In genomic region chr15:41848595-41848994, GRCh38 we compare ENCODE assay signal across 21 cellular contexts. TPM values are rescaled to one million over a fixed set of nuclear protein-coding genes. Genes with fewer than 3 reads are reported as not detected.
DNase-seq lines count a peak whose midpoint lies in the region; ATAC-seq and TF ChIP-seq lines count a peak whose summit lies in the region.
"Had no signal": no experiment of that assay in that cellular context is flagged by ENCODE, and none has a peak within 500 bp of the region (broad histone marks: within the 10 kb centered on the region; RNA-seq: fewer than 3 reads in every experiment).

No MANE protein-coding gene starts in this region.

- WGBS in esophagus, 2 donors, result 58 to 61% methylated on average over 9 of the region's 9 CpGs

- no peak overlapping the region for H3K4me3 ChIP-seq in esophagus (ENCODE audit: low read depth in 1 of 2, low read length in 2 of 2)
- no peak overlapping the region for H3K4me3 ChIP-seq in mucosa of descending colon
- H3K4me3 ChIP-seq: cardiac muscle cell, MG63, neural progenitor cell, thoracic aorta had no signal

- intact Hi-C loops in activated CD4-positive, alpha-beta T cell treated with anti-CD3 and anti-CD28 coated beads for 36 hours (cut with DNase I, micrococcal nuclease), result no loop called here
- intact Hi-C loops in mucosa of descending colon (cut with DNase I, micrococcal nuclease), result no loop called here

- peaks cover 12 to 55% of the 10 kb centered on the region in 2 donors for H3K36me3 ChIP-seq in esophagus (ENCODE audit: control insufficient read depth in 2 of 2, insufficient read depth in 2 of 2, low read length in 1 of 2)
- no peaks in the 10 kb centered on the region for H3K36me3 ChIP-seq in mucosa of descending colon (ENCODE audit: low read depth)
- H3K36me3 ChIP-seq: MG63, neural progenitor cell had no signal

- H3K27ac ChIP-seq in esophagus (ENCODE audit: low read depth in 2 of 2, low read length in 1 of 2), result peak overlapping the region; percentile 29 to 88
- H3K27ac ChIP-seq: cardiac muscle cell, neural progenitor cell, thoracic aorta had no signal

- no peaks in the 10 kb centered on the region for H3K9me3 ChIP-seq in esophagus (ENCODE audit: control insufficient read depth in 2 of 2, insufficient read depth in 1 of 2, low read depth in 1 of 2, low read length in 1 of 2)
- H3K9me3 ChIP-seq in mucosa of descending colon, result no peaks in the 10 kb centered on the region
- H3K9me3 ChIP-seq: MG63, thoracic aorta had no signal

- no peak for TF ChIP-seq CTCF in mucosa of descending colon (IDR thresholded peaks at IDR 0.05)

- peak overlapping the region; percentile 28 for H3K27ac Mint-ChIP-seq in activated CD4-positive, alpha-beta T cell treated with anti-CD3 and anti-CD28 coated beads for 36 hours
- no peak overlapping the region for H3K27ac Mint-ChIP-seq in activated CD4-positive, alpha-beta T cell treated with anti-CD3 and anti-CD28 coated beads, Interleukin-2, amount 10 ng/mL, durations not matched to agents 7 days and 5 days
- H3K27ac Mint-ChIP-seq: B cell, neural progenitor cell had no signal

- H3K27me3 Mint-ChIP-seq in activated CD4-positive, alpha-beta T cell treated with anti-CD3 and anti-CD28 coated beads for 36 hours, result no peaks in the 10 kb centered on the region
- no peaks in the 10 kb centered on the region for H3K27me3 Mint-ChIP-seq in activated CD4-positive, alpha-beta T cell treated with anti-CD3 and anti-CD28 coated beads, Interleukin-2, amount 10 ng/mL, durations not matched to agents 7 days and 5 days
- H3K27me3 Mint-ChIP-seq: B cell had no signal

- peaks cover 6 to 22% of the 10 kb centered on the region in 2 donors for H3K4me1 ChIP-seq in esophagus (ENCODE audit: control insufficient read depth in 2 of 2, insufficient read depth in 2 of 2, low read length in 1 of 2)
- H3K4me1 ChIP-seq in mucosa of descending colon (ENCODE audit: low read depth), result no peaks in the 10 kb centered on the region
- H3K4me1 ChIP-seq: neural progenitor cell had no signal

- H3K27me3 ChIP-seq in esophagus (ENCODE audit: control insufficient read depth in 1 of 2, insufficient read depth in 2 of 2, low read length in 2 of 2), result no peaks in the 10 kb centered on the region
- H3K27me3 ChIP-seq: cardiac muscle cell, MG63, neural progenitor cell had no signal

- DNase-seq in activated CD4-positive, alpha-beta T cell treated with anti-CD3 and anti-CD28 coated beads for 36 hours, result peak; percentile 77
- no peak for DNase-seq in activated CD4-positive, alpha-beta T cell treated with anti-CD3 and anti-CD28 coated beads, Interleukin-2, amount 10 ng/mL, durations not matched to agents 7 days and 5 days
- peak; percentile 44 for DNase-seq in OCI-M1 (lab: John Stamatoyannopoulos, UW)
- DNase-seq in stimulated activated CD4-positive, alpha-beta T cell treated with anti-CD3 and anti-CD28 coated beads, Interleukin-4, amount 100 ng/mL, for 24 hours, result peak; percentile 46
- no peak for DNase-seq in activated gamma-delta T cell (lab: John Stamatoyannopoulos, UW)
- DNase-seq in SW 1271 (lab: John Stamatoyannopoulos, UW), result no peak
- DNase-seq in mucosa of descending colon, result no peak
- DNase-seq: 8988T; MG63; NCI-H187; NCI-H446; NK-92 treated with Interleukin-12 subunit alpha and Interleukin-12 subunit beta, amount 100 ng/mL, for 24 hours had no signal

- CTCF ChIA-PET in activated CD4-positive, alpha-beta T cell treated with anti-CD3 and anti-CD28 coated beads for 36 hours (lab: Charles Lee), result no interaction called here
- CTCF ChIA-PET in activated CD4-positive, alpha-beta T cell treated with anti-CD3 and anti-CD28 coated beads, Interleukin-2, amount 10 ng/mL, durations not matched to agents 7 days and 5 days (lab: Charles Lee), result no interaction called here

- ATAC-seq in activated CD4-positive, alpha-beta T cell treated with anti-CD3 and anti-CD28 coated beads for 36 hours, result peak; percentile 69
- ATAC-seq in mucosa of descending colon, result no peak
- ATAC-seq: HepG2, left lobe of liver, SK-N-SH treated with all-trans-retinoic acid at 6 μM for 48 hours had no signal

- H3K4me1 Mint-ChIP-seq in activated CD4-positive, alpha-beta T cell treated with anti-CD3 and anti-CD28 coated beads for 36 hours, result peaks cover 6% of the 10 kb centered on the region
- H3K4me1 Mint-ChIP-seq in activated CD4-positive, alpha-beta T cell treated with anti-CD3 and anti-CD28 coated beads, Interleukin-2, amount 10 ng/mL, durations not matched to agents 7 days and 5 days, result no peaks in the 10 kb centered on the region
- H3K4me1 Mint-ChIP-seq: neural progenitor cell had no signal

- POLR2A ChIA-PET in activated CD4-positive, alpha-beta T cell treated with anti-CD3 and anti-CD28 coated beads for 36 hours (lab: Charles Lee), result interaction anchor here (1.7 kb wide), 1 partner anchor 17 kb away, joined by 4 read pairs; no protein-coding TSS in a partner anchor
- POLR2A ChIA-PET in activated CD4-positive, alpha-beta T cell treated with anti-CD3 and anti-CD28 coated beads, Interleukin-2, amount 10 ng/mL, durations not matched to agents 7 days and 5 days (lab: Charles Lee), result no interaction called here

- no peaks in the 10 kb centered on the region for H3K9me3 Mint-ChIP-seq in activated CD4-positive, alpha-beta T cell treated with anti-CD3 and anti-CD28 coated beads for 36 hours (ENCODE audit: low read depth)
- H3K9me3 Mint-ChIP-seq in activated CD4-positive, alpha-beta T cell treated with anti-CD3 and anti-CD28 coated beads, Interleukin-2, amount 10 ng/mL, durations not matched to agents 7 days and 5 days, result no peaks in the 10 kb centered on the region
- H3K9me3 Mint-ChIP-seq: neural progenitor cell had no signal

- H3K4me3 Mint-ChIP-seq in activated CD4-positive, alpha-beta T cell treated with anti-CD3 and anti-CD28 coated beads for 36 hours, result no peak overlapping the region
- H3K4me3 Mint-ChIP-seq in activated CD4-positive, alpha-beta T cell treated with anti-CD3 and anti-CD28 coated beads, Interleukin-2, amount 10 ng/mL, durations not matched to agents 7 days and 5 days, result no peak overlapping the region
- H3K4me3 Mint-ChIP-seq: B cell, neural progenitor cell had no signal

- peaks cover 6% of the 10 kb centered on the region for H3K36me3 Mint-ChIP-seq in activated CD4-positive, alpha-beta T cell treated with anti-CD3 and anti-CD28 coated beads for 36 hours (ENCODE audit: low read depth)
- H3K36me3 Mint-ChIP-seq in activated CD4-positive, alpha-beta T cell treated with anti-CD3 and anti-CD28 coated beads, Interleukin-2, amount 10 ng/mL, durations not matched to agents 7 days and 5 days (ENCODE audit: low read depth), result peaks cover 9% of the 10 kb centered on the region

RNA-seq across cellular contexts. Expression of gene PLA2G4B, which starts 9.9 kb away (rescaled TPM):
- total RNA-seq in activated CD4-positive, alpha-beta T cell treated with anti-CD3 and anti-CD28 coated beads for 36 hours, result 1 to 10 TPM; 5.0 to 6.9 TPM
- total RNA-seq in activated CD4-positive, alpha-beta T cell treated with anti-CD3 and anti-CD28 coated beads, Interleukin-2, amount 10 ng/mL, durations not matched to agents 7 days and 5 days, result 10 to 100 TPM; 10.5 to 17.0 TPM
- polyA plus RNA-seq in esophagus, result 10 to 100 TPM; 31.6 to 48.1 TPM
- total RNA-seq in mucosa of descending colon, result 1 to 10 TPM; 5.2 to 9.7 (median 6.4) TPM

RNA-seq across cellular contexts. Expression of gene JMJD7, which starts 20.7 kb away (rescaled TPM):
- 10 to 100 TPM; 17.1 to 17.6 TPM for total RNA-seq in activated CD4-positive, alpha-beta T cell treated with anti-CD3 and anti-CD28 coated beads for 36 hours
- 10 to 100 TPM; 23.9 to 28.4 TPM for total RNA-seq in activated CD4-positive, alpha-beta T cell treated with anti-CD3 and anti-CD28 coated beads, Interleukin-2, amount 10 ng/mL, durations not matched to agents 7 days and 5 days
- 10 to 100 TPM; 27.9 to 39.4 TPM for polyA plus RNA-seq in esophagus
- 10 to 100 TPM in 2 of 3 donors, 1 to 10 TPM in 1; 9.8 to 15.2 (median 10.8) TPM for total RNA-seq in mucosa of descending colon

RNA-seq across cellular contexts. Expression of gene SPTBN5, which starts 45.3 kb away (rescaled TPM):
- total RNA-seq in activated CD4-positive, alpha-beta T cell treated with anti-CD3 and anti-CD28 coated beads for 36 hours, result under 1 TPM; 0.46 to 0.51 TPM
- 1 to 10 TPM; 1.2 to 1.5 TPM for total RNA-seq in activated CD4-positive, alpha-beta T cell treated with anti-CD3 and anti-CD28 coated beads, Interleukin-2, amount 10 ng/mL, durations not matched to agents 7 days and 5 days
- 1 to 10 TPM; 2.7 to 9.3 TPM for polyA plus RNA-seq in esophagus
- total RNA-seq in mucosa of descending colon, result 1 to 10 TPM in 1 of 3 donors, under 1 TPM in 2; 0.36 to 2.2 (median 0.87) TPM
- total RNA-seq: H4 had no signal

Comparison
In these comparisons a context has a peak if more than half of its experiments do, and no peak if none do; other contexts are left out.
1. DNase-seq: peak in activated CD4-positive, alpha-beta T cell treated with anti-CD3 and anti-CD28 coated beads for 36 hours (single experiment), OCI-M1 (single experiment) and stimulated activated CD4-positive, alpha-beta T cell treated with anti-CD3 and anti-CD28 coated beads, Interleukin-4, amount 100 ng/mL, for 24 hours (single experiment); none in activated CD4-positive, alpha-beta T cell treated with anti-CD3 and anti-CD28 coated beads, Interleukin-2, amount 10 ng/mL, durations not matched to agents 7 days and 5 days (single experiment), activated gamma-delta T cell (single experiment), SW 1271 (0 of 2) and mucosa of descending colon (0 of 3).